Comparison of ENCODE assay signal across 27 cellular contexts in genomic region chr6:100785982-100786381, GRCh38.
"Had no signal": no experiment of that assay in that cellular context is flagged by ENCODE, and none has a peak within 500 bp of the region (broad histone marks: within the 10 kb centered on the region; RNA-seq: fewer than 3 reads in every experiment).

No MANE protein-coding gene starts in this region.

- FAIRE-seq: pancreas, small intestine had no signal

- H3K4me1 ChIP-seq: gastrocnemius medialis, pancreas, right lobe of liver, stomach, thyroid gland, vagina had no signal

- H3K4me3 ChIP-seq: dorsolateral prefrontal cortex, gastrocnemius medialis, heart left ventricle, hepatocyte, lung, pancreas, right lobe of liver, stomach, thyroid gland, vagina had no signal

- H3K9me3 Mint-ChIP-seq: endodermal cell, memory B cell, natural killer cell had no signal

- H3K4me1 Mint-ChIP-seq: endodermal cell had no signal

- H3K27me3 ChIP-seq: dorsolateral prefrontal cortex, gastrocnemius medialis, heart left ventricle, hepatocyte, pancreas, right lobe of liver, stomach, thyroid gland, vagina had no signal

- H3K36me3 ChIP-seq: gastrocnemius medialis, pancreas, right lobe of liver, thyroid gland, vagina had no signal

- ATAC-seq: esophagus mucosa, gastrocnemius medialis, heart left ventricle, left lobe of liver, natural killer cell, pancreas, right lobe of liver had no signal

- H3K27me3 Mint-ChIP-seq: memory B cell had no signal

- H3K9me3 ChIP-seq: gastrocnemius medialis, heart left ventricle, pancreas, right lobe of liver, stomach, thyroid gland, vagina had no signal

- H3K27ac ChIP-seq: dorsolateral prefrontal cortex, epithelial cell of prostate, gastrocnemius medialis, heart left ventricle, hepatocyte, pancreas, right lobe of liver, stomach, thyroid gland, vagina had no signal

- H3K36me3 Mint-ChIP-seq: natural killer cell had no signal

- H3K4me3 Mint-ChIP-seq: endodermal cell, memory B cell, natural killer cell had no signal

- H3K27ac Mint-ChIP-seq: endodermal cell, memory B cell, natural killer cell had no signal

- DNase-seq: dorsolateral prefrontal cortex; effector CD4-positive, alpha-beta T cell; endodermal cell; foreskin fibroblast; gastrocnemius medialis; heart left ventricle; kidney; natural killer cell; occipital lobe; pancreas; right lobe of liver; small intestine; stimulated activated CD4-positive, alpha-beta T cell treated with anti-CD3 and anti-CD28 coated beads, Interleukin-12 subunit alpha, Interleukin-12 subunit beta, amount 100 ng/mL, for 4 hours; stimulated activated CD4-positive, alpha-beta T cell treated with anti-CD3 and anti-CD28 coated beads, Interleukin-1b, Interleukin-23, amount 100 ng/mL, for 48 hours; stimulated activated CD4-positive, alpha-beta T cell treated with anti-CD3 and anti-CD28 coated beads, Interleukin-4, amount 100 ng/mL, for 1 hour; stimulated activated CD8-positive, alpha-beta memory T cell treated with anti-CD3 and anti-CD28 coated beads, Interleukin-4, amount 100 ng/mL, for 48 hours; stimulated activated naive CD4-positive, alpha-beta T cell treated with Interleukin-2 at 50 U/mL for 16 hours; stomach; thyroid gland; trophoblast cell had no signal
